Comparison of ENCODE assay signal across 7 cellular contexts in the genomic region with DNA sequence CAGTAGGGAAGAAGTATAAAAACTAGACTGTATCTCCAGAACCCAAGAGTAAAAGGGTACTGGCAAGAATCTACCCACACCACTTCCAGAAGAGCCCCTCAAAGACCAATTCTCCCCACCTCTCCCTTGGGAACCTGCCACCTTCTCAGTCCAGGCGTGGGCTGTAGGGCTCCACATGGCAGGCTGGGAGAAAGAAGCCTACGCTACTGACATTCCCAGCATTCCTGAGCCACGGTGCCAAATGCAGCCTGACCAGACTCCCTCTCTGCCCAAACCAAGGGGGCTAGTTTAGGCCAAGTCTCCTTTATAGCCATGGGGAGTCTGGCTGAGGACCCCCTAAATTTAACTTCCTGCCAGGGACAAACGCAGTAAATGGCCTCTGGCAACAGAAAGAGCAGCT. TPM values are rescaled to one million over a fixed set of nuclear protein-coding genes. Genes with fewer than 3 reads are reported as not detected.
DNase-seq lines count a peak whose midpoint lies in the region; ATAC-seq and TF ChIP-seq lines count a peak whose summit lies in the region.
"Had no signal": no experiment of that assay in that cellular context is flagged by ENCODE, and none has a peak within 500 bp of the region (broad histone marks: within the 10 kb centered on the region; RNA-seq: fewer than 3 reads in every experiment).

No MANE protein-coding gene starts in this region.

- H3K27ac ChIP-seq in HUES48 (ENCODE audit: low read depth, low read length) = no peak overlapping the region
- no peak overlapping the region for H3K27ac ChIP-seq in trophoblast cell (ENCODE audit: low read depth, low read length)

- H3K27me3 ChIP-seq in HUES48 (ENCODE audit: control insufficient read depth, insufficient read depth, low read length) (no peaks in the 10 kb centered on the region), trophoblast cell (ENCODE audit: insufficient read depth, low read length) (no peaks in the 10 kb centered on the region)

- H4K12ac ChIP-seq in trophoblast cell (ENCODE audit: low read depth, low read length) = no peak overlapping the region

- H3K4me2 ChIP-seq in trophoblast cell (ENCODE audit: low read length) = peak overlapping the region; percentile 78

- whole genome bisulfite sequencing in trophoblast cell (ENCODE audit: extremely low coverage, insufficient coverage, insufficient read length) = no CpG with 5 or more reads among the region's 4 CpGs

- DNase-seq in choroid plexus epithelial cell (ENCODE audit: low read depth) = peak; percentile 30
- peak in 1 of 2 donors; percentile 41 for DNase-seq in trophoblast cell
- DNase-seq in KBM-7 = no peak
- no peak for DNase-seq in stimulated activated CD8-positive, alpha-beta memory T cell treated with anti-CD3 and anti-CD28 coated beads, Interleukin-4, amount 100 ng/mL, for 48 hours
- DNase-seq: midbrain had no signal

- H2BK12ac ChIP-seq in trophoblast cell (ENCODE audit: low read length) = no peak overlapping the region

- peak overlapping the region; percentile 83 for H3K4me3 ChIP-seq in HUES48 (ENCODE audit: low read depth, low read length)
- peak overlapping the region; percentile 80 for H3K4me3 ChIP-seq in choroid plexus epithelial cell (ENCODE audit: low read depth, low read length)
- H3K4me3 ChIP-seq in trophoblast cell (ENCODE audit: low read depth, low read length) = no peak overlapping the region

- in situ Hi-C loops in KBM-7 (cut with MboI; ENCODE audit: low pct_unique_long_range_greater_than_20kb, low sequenced_read_pairs) = no loop called here

- H2BK5ac ChIP-seq in trophoblast cell (ENCODE audit: low read depth, low read length, poor library complexity) = no peak overlapping the region

- H2AFZ ChIP-seq in trophoblast cell (ENCODE audit: insufficient read depth, low read length, poor library complexity) = no peak overlapping the region

- H3K23ac ChIP-seq in trophoblast cell (ENCODE audit: low read length) = no peak overlapping the region

- TF ChIP-seq CTCF in choroid plexus epithelial cell (conservative IDR thresholded peaks at IDR 0.05; ENCODE audit: low read depth, low read length) = no peak

- no peak overlapping the region for H3K18ac ChIP-seq in trophoblast cell (ENCODE audit: low read length)

- H4K91ac ChIP-seq in trophoblast cell (ENCODE audit: low read depth, low read length) = no peak overlapping the region

- H3K9ac ChIP-seq in HUES48 (ENCODE audit: low read depth, low read length) (0 out of 2 replicates have a peak overlapping the region, but pooled peaks have one; percentile 16), trophoblast cell (ENCODE audit: low read length) (no peak overlapping the region)

- H3K79me2 ChIP-seq in trophoblast cell (ENCODE audit: control insufficient read depth, insufficient read depth, low read length, poor library complexity) = peaks cover 13% of the 10 kb centered on the region

- H3K4me1 ChIP-seq in HUES48 (ENCODE audit: control insufficient read depth, insufficient read depth, low read length) (peaks cover 20% of the 10 kb centered on the region), trophoblast cell (ENCODE audit: control insufficient read depth in 1 of 2, insufficient read depth in 2 of 2, low read length in 2 of 2) (peaks cover 8 to 16% of the 10 kb centered on the region in 2 experiments)

- peaks cover 10% of the 10 kb centered on the region for H3K79me1 ChIP-seq in trophoblast cell (ENCODE audit: low read length)

- no peak overlapping the region for H2AK5ac ChIP-seq in trophoblast cell (ENCODE audit: low read length)

- no peak overlapping the region for H4K8ac ChIP-seq in trophoblast cell (ENCODE audit: low read depth, low read length)

- peak overlapping the region; percentile 68 for H3K4ac ChIP-seq in trophoblast cell (ENCODE audit: low read depth, low read length)

- H3K9me3 ChIP-seq in HUES48 (ENCODE audit: control insufficient read depth, insufficient read depth, low read length) (no peaks in the 10 kb centered on the region), trophoblast cell (ENCODE audit: insufficient read depth, low read depth, low read length) (no peaks in the 10 kb centered on the region)

- H3K36me3 ChIP-seq in HUES48 (ENCODE audit: control insufficient read depth, insufficient read depth, low read length) = peaks cover 44% of the 10 kb centered on the region
- H3K36me3 ChIP-seq in trophoblast cell (ENCODE audit: control insufficient read depth in 1 of 2, insufficient read depth in 2 of 2, low read length in 2 of 2) = peaks cover 32 to 42% of the 10 kb centered on the region in 2 experiments

- H2BK120ac ChIP-seq in trophoblast cell (ENCODE audit: insufficient read depth, low read length, poor library complexity) = no peak overlapping the region

- ATAC-seq in GM18498 (IDR thresholded peaks at IDR 0.05; ENCODE audit: unreplicated experiment) = no peak

- H3K14ac ChIP-seq in trophoblast cell (ENCODE audit: low read length) = no peak overlapping the region

RNA-seq across cellular contexts. Expression of gene UBE2Q1, which starts 2.0 kb away (rescaled TPM):
- polyA plus RNA-seq in trophoblast cell (2013) = 36.7 and 37.7 TPM in 2 replicates

RNA-seq across cellular contexts. Expression of gene CHRNB2, which starts 11.2 kb away (rescaled TPM):
- 0.04 and 0.08 TPM in 2 replicates for polyA plus RNA-seq in trophoblast cell (2013)

RNA-seq across cellular contexts. Expression of gene ADAR, which starts 51.6 kb away (rescaled TPM):
- 68.1 and 71.9 TPM in 2 replicates for polyA plus RNA-seq in trophoblast cell (2013)

RNA-seq across cellular contexts. Expression of gene SHE, which starts 54.2 kb away (rescaled TPM):
- under 0.01 and 0.01 TPM in 2 replicates for polyA plus RNA-seq in trophoblast cell (2013)

RNA-seq across cellular contexts. Expression of gene TDRD10, which starts 54.4 kb away (rescaled TPM):
- polyA plus RNA-seq in trophoblast cell (2013) = not detected in 2 replicates
